ENCODE assay signal across 8 cellular contexts in the genomic region with DNA sequence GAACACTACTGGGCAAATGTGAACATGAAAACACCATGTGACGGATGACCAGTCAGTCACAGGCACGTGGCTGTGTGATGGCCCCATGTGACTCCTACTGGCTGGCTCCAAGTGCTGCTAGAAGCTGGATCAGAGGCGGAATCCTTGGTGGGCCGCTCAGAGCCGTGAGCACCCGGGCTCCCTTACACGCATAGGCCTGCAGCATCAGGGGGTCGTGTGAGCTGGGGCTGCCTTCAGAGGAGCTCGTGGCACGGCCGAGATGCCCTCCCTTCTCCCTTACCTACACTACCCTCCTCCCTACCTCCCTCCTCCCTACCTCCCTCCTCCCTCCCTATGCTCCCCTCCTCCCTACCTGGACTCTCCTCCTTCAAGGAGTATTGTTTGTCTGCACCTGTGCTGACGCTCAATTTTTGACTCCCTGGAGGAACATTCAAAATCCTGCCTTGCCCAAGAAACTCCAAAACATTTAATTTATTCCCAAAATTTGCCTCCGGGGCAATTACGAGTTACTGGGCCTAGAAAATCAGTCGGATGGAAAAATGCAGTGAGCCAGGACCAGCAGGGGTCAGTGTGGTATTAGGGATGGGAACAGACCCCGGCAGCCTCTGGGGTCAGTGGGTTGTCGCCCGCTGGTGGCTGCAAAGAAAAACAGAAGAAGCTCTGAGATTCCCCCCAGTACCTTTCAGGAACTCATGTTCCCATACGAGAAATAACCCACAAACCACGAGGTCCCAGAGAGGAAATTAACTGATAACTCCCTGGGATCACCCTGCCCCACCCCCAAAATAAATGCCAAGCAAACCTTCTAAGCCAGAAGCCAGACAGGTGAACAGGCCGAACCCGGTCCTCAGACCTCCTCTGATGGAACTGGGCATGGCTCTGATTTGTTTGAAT.
DNase-seq lines count a peak whose midpoint lies in the region; ATAC-seq lines count a peak whose summit lies in the region.

No MANE protein-coding gene starts in this region.

- DNase-seq in SIG-M5 treated with dmso at 0.1 percent for 504 hours (lab: John Stamatoyannopoulos, UW; ENCODE audit: unreplicated experiment) (peak; percentile 68), SIG-M5 (lab: John Stamatoyannopoulos, UW) (no peak), NCI-H187 (lab: John Stamatoyannopoulos, UW) (peak; percentile 45 to 64), T-helper 22 cell (ENCODE audit: low read depth) (peak; percentile 32), astrocyte of the hippocampus (ENCODE audit: low read depth, low spot score) (peak; percentile 85), iPS DF 6.9 (ENCODE audit: low read depth, low spot score) (peak; percentile 81)
- DNase-seq in stimulated activated CD4-positive, alpha-beta T cell treated with anti-CD3 and anti-CD28 coated beads, Interleukin-1b, Interleukin-23, amount 100 ng/mL, for 1 hour (ENCODE audit: low read depth in 2 of 2): peak; percentile 32 to 53

- WGBS in iPS DF 6.9 (ENCODE audit: insufficient coverage, insufficient read length): no CpG with 5 or more reads among the region's 22 CpGs

- no peaks in the 10 kb centered on the region for H3K9me3 ChIP-seq in iPS DF 6.9 (ENCODE audit: control insufficient read depth, insufficient read depth, low read length)

- no peaks in the 10 kb centered on the region for H3K36me3 ChIP-seq in iPS DF 6.9 (ENCODE audit: control insufficient read depth, insufficient read depth, low read length)

- H3K27ac ChIP-seq in iPS DF 6.9 (ENCODE audit: low read length): no peak overlapping the region

- no peaks in the 10 kb centered on the region for H3K27me3 ChIP-seq in iPS DF 6.9 (ENCODE audit: control insufficient read depth, insufficient read depth, low read length)

- H3K4me1 ChIP-seq in iPS DF 6.9 (ENCODE audit: control insufficient read depth, insufficient read depth, low read length): 0 out of 2 replicates have a peak, but pooled peaks cover 1% of the 10 kb centered on the region

- no peak overlapping the region for H3K4me3 ChIP-seq in iPS DF 6.9 (ENCODE audit: low read length)

- ATAC-seq in HG02840 (IDR thresholded peaks at IDR 0.05; ENCODE audit: low FRiP score, unreplicated experiment): no peak
